Comparison of ENCODE assay signal across 10 cellular contexts in the genomic region with DNA sequence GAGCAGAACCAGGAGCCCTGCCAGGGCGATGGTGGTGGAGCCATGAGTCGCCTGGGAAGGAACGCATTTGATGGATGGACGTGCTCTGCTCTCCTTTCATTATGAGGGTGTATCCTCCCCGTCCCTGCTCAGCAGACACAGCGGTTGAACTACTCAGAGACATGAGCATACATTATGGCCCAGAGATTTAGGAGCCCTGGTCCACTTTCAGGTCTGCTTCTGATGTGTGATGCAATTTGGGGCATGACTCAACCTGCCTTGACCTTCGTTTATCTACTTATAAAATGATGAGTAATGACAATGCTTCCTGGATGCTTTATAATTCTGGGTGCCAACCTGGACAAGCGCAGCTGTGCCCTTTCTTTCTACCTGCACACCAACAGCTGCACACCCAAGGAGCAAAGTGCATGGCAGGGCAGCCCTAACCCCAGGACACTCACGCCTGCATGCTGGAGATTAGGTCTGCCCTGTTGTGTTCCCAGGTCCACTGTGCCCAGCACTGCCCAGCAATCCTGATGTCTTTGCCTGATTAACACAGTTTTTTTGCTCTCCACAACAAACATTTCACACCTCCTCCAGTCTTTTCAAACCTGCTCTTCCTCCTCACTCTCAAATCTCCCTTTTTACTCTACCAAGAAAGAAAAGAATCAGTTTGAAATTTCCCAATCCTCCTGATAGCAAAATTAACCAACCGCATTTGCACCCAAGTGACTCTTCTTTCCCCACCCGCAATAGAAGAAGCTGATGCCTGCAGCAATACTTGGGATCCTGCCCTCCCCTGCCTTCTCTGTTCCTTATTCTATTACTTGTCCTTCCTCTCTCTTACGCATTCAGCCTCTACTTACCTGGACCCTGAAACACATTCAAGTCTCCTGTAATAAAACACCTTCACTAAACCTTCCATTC.
DNase-seq lines count a peak whose midpoint lies in the region; ATAC-seq and TF ChIP-seq lines count a peak whose summit lies in the region.
"Had no signal": no experiment of that assay in that cellular context is flagged by ENCODE, and none has a peak within 500 bp of the region (broad histone marks: within the 10 kb centered on the region; RNA-seq: fewer than 3 reads in every experiment).

No MANE protein-coding gene starts in this region.

- peaks cover 15% of the 10 kb centered on the region for H3K9me3 ChIP-seq in adipocyte (ENCODE audit: control insufficient read depth, low read length)
- H3K9me3 ChIP-seq in liver (ENCODE audit: control insufficient read depth in 4 of 4, low read length in 3 of 4) = peaks cover 0 to 5% (median 4%) of the 10 kb centered on the region in 4 donors
- H3K9me3 ChIP-seq in body of pancreas = no peaks in the 10 kb centered on the region

- H3K4me3 ChIP-seq in adipocyte (ENCODE audit: low read length) (no peak overlapping the region), liver (ENCODE audit: low read depth in 1 of 3, low read length in 3 of 3) (no peak overlapping the region), body of pancreas (no peak overlapping the region)

- WGBS in liver = 80% methylated on average over 12 of the region's 12 CpGs
- 75 to 78% methylated on average over 10 to 12 of the region's 12 CpGs for WGBS in body of pancreas, 2 donors

- ATAC-seq in GM19455 (IDR thresholded peaks at IDR 0.05; ENCODE audit: unreplicated experiment) = no peak
- ATAC-seq in body of pancreas = no peak
- no peak for ATAC-seq in GM19023 (IDR thresholded peaks at IDR 0.05; ENCODE audit: unreplicated experiment)

- no peaks in the 10 kb centered on the region for H3K27me3 ChIP-seq in adipocyte (replicated peaks; ENCODE audit: control insufficient read depth, insufficient read depth, low read length)
- no peaks in the 10 kb centered on the region for H3K27me3 ChIP-seq in liver (ENCODE audit: control insufficient read depth in 4 of 4, insufficient read depth in 4 of 4, low read length in 3 of 4)
- H3K27me3 ChIP-seq in body of pancreas = no peaks in the 10 kb centered on the region

- no peaks in the 10 kb centered on the region for H3K36me3 ChIP-seq in adipocyte (ENCODE audit: control insufficient read depth, insufficient read depth, low read length, severe bottlenecking)
- H3K36me3 ChIP-seq in liver (ENCODE audit: control insufficient read depth in 4 of 4, insufficient read depth in 3 of 4, low read depth in 1 of 4, low read length in 3 of 4) = no peaks in the 10 kb centered on the region
- H3K36me3 ChIP-seq in body of pancreas (replicated peaks in 1 of 2; ENCODE audit: insufficient read depth in 1 of 2, low read depth in 2 of 2) = no peaks in the 10 kb centered on the region

- H3K9ac ChIP-seq in adipocyte (ENCODE audit: low read length) (no peak overlapping the region), liver (ENCODE audit: low read depth in 1 of 2, low read length in 2 of 2) (no peak overlapping the region)

- no peak for TF ChIP-seq CTCF in liver (IDR thresholded peaks at IDR 0.05; ENCODE audit: low read depth, low read length, missing input control)
- TF ChIP-seq CTCF in body of pancreas (IDR thresholded peaks at IDR 0.05) = no peak

- H3K4me1 ChIP-seq in adipocyte (ENCODE audit: control insufficient read depth, insufficient read depth, low read length) (peaks cover 4% of the 10 kb centered on the region), liver (ENCODE audit: control insufficient read depth in 4 of 4, insufficient read depth in 4 of 4, low read length in 3 of 4) (peaks cover 0 to 8% (median 2%) of the 10 kb centered on the region in 4 donors), body of pancreas (no peaks in the 10 kb centered on the region)

- H3K27ac ChIP-seq in liver (ENCODE audit: low read depth in 1 of 2, low read length in 2 of 2) (no peak overlapping the region), body of pancreas (no peak overlapping the region)

- no peak for TF ChIP-seq RAD21 in liver (IDR thresholded peaks at IDR 0.05)

- no peak for TF ChIP-seq POLR2A in body of pancreas (IDR thresholded peaks at IDR 0.05)

- intact Hi-C loops in body of pancreas (cut with DNase I) = no loop called here

- peak; percentile 64 for DNase-seq in EL
- peak; percentile 83 for DNase-seq in LoVo (ENCODE audit: low spot score)
- DNase-seq in adipocyte (ENCODE audit: low read depth) = peak; percentile 7
- DNase-seq in body of pancreas = no peak
- DNase-seq: cortex of kidney; NCI-H526; stimulated activated CD4-positive, alpha-beta T cell treated with anti-CD3 and anti-CD28 coated beads, Interleukin-12 subunit alpha, Interleukin-12 subunit beta, amount 100 ng/mL, for 4 hours had no signal

TF ChIP-seq in liver, 16 proteins besides CTCF, POLR2A, EP300 and RAD21:
- TF ChIP-seq, protein P1, sequence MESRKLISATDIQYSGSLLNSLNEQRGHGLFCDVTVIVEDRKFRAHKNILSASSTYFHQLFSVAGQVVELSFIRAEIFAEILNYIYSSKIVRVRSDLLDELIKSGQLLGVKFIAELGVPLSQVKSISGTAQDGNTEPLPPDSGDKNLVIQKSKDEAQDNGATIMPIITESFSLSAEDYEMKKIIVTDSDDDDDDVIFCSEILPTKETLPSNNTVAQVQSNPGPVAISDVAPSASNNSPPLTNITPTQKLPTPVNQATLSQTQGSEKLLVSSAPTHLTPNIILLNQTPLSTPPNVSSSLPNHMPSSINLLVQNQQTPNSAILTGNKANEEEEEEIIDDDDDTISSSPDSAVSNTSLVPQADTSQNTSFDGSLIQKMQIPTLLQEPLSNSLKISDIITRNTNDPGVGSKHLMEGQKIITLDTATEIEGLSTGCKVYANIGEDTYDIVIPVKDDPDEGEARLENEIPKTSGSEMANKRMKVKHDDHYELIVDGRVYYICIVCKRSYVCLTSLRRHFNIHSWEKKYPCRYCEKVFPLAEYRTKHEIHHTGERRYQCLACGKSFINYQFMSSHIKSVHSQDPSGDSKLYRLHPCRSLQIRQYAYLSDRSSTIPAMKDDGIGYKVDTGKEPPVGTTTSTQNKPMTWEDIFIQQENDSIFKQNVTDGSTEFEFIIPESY (IDR thresholded peaks at IDR 0.05) = no peak
- TF ChIP-seq GABPA (IDR thresholded peaks at IDR 0.05 in 1 of 2, conservative IDR thresholded peaks at IDR 0.05 in 1 of 2) = no peak
- no peak for TF ChIP-seq FOXA2 (IDR thresholded peaks at IDR 0.05)
- TF ChIP-seq RXRA (IDR thresholded peaks at IDR 0.05) = peak; percentile 25 to 54
- TF ChIP-seq, protein P2, sequence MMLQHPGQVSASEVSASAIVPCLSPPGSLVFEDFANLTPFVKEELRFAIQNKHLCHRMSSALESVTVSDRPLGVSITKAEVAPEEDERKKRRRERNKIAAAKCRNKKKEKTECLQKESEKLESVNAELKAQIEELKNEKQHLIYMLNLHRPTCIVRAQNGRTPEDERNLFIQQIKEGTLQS (IDR thresholded peaks at IDR 0.05) = no peak
- TF ChIP-seq HNF4A (conservative IDR thresholded peaks at IDR 0.05) = peak; percentile 36 to 80
- TF ChIP-seq, protein P3, sequence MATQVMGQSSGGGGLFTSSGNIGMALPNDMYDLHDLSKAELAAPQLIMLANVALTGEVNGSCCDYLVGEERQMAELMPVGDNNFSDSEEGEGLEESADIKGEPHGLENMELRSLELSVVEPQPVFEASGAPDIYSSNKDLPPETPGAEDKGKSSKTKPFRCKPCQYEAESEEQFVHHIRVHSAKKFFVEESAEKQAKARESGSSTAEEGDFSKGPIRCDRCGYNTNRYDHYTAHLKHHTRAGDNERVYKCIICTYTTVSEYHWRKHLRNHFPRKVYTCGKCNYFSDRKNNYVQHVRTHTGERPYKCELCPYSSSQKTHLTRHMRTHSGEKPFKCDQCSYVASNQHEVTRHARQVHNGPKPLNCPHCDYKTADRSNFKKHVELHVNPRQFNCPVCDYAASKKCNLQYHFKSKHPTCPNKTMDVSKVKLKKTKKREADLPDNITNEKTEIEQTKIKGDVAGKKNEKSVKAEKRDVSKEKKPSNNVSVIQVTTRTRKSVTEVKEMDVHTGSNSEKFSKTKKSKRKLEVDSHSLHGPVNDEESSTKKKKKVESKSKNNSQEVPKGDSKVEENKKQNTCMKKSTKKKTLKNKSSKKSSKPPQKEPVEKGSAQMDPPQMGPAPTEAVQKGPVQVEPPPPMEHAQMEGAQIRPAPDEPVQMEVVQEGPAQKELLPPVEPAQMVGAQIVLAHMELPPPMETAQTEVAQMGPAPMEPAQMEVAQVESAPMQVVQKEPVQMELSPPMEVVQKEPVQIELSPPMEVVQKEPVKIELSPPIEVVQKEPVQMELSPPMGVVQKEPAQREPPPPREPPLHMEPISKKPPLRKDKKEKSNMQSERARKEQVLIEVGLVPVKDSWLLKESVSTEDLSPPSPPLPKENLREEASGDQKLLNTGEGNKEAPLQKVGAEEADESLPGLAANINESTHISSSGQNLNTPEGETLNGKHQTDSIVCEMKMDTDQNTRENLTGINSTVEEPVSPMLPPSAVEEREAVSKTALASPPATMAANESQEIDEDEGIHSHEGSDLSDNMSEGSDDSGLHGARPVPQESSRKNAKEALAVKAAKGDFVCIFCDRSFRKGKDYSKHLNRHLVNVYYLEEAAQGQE (IDR thresholded peaks at IDR 0.05) = no peak
- TF ChIP-seq, protein P4, sequence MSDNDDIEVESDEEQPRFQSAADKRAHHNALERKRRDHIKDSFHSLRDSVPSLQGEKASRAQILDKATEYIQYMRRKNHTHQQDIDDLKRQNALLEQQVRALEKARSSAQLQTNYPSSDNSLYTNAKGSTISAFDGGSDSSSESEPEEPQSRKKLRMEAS (IDR thresholded peaks at IDR 0.05) = no peak
- no peak for TF ChIP-seq NR2F2 (IDR thresholded peaks at IDR 0.05)
- no peak for TF ChIP-seq TAF1 (conservative IDR thresholded peaks at IDR 0.05)
- peak; percentile 52 for TF ChIP-seq HNF4G (IDR thresholded peaks at IDR 0.05)
- TF ChIP-seq JUND (IDR thresholded peaks at IDR 0.05) = no peak
- TF ChIP-seq EGR1 (IDR thresholded peaks at IDR 0.05; ENCODE audit: low read depth in 2 of 2) = no peak
- no peak for TF ChIP-seq YY1 (IDR thresholded peaks at IDR 0.05)
- TF ChIP-seq SP1 (IDR thresholded peaks at IDR 0.05) = peak; percentile 16
- TF ChIP-seq FOXA1 (IDR thresholded peaks at IDR 0.05) = no peak

Comparison
In these comparisons a context has a peak if more than half of its experiments do, and no peak if none do; other contexts are left out.
1. DNase-seq: peak in EL (single experiment), LoVo (single experiment) and adipocyte (single experiment); none in body of pancreas (0 of 4).